In the genomic region with DNA sequence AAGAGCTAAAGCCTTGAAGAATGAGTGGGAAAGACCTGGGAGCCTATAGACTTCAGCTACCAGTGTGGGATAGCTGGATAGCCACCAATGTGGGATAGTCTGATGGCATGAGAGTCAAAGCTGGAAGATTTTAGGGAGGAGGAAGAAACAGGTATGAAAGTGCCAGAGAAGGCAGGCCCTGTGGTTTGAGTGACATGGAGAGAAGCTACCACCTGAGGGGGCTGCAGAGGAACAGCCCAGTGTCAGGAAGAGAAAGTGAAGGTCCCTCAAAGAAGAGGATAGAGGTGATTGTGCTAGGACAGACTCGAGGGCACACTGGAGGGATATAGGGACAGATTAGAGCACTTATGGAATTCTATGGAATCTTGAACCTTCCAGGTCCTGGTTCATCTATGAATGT, we compare ENCODE assay signal across 20 cellular contexts. TPM values are rescaled to one million over a fixed set of nuclear protein-coding genes. Genes with fewer than 3 reads are reported as not detected.
"Had no signal": no experiment of that assay in that cellular context is flagged by ENCODE, and none has a peak within 500 bp of the region (broad histone marks: within the 10 kb centered on the region; RNA-seq: fewer than 3 reads in every experiment).

No MANE protein-coding gene starts in this region.

- H3K4me1 Mint-ChIP-seq: activated CD4-positive, alpha-beta T cell treated with anti-CD3 and anti-CD28 coated beads for 36 hours; activated naive CD8-positive, alpha-beta T cell treated with anti-CD3 and anti-CD28 coated beads, Interleukin-2, amount 10 ng/mL, durations not matched to agents 7 days and 5 days; memory B cell had no signal

- ATAC-seq: activated CD4-positive, alpha-beta T cell treated with anti-CD3 and anti-CD28 coated beads for 36 hours; activated CD8-positive, alpha-beta T cell treated with anti-CD3 and anti-CD28 coated beads for 36 hours; stimulated activated naive CD8-positive, alpha-beta T cell treated with anti-CD3 and anti-CD28 coated beads, Interleukin-15, Interleukin-2, amounts not matched to agents 100 U/mL and 50 U/mL, for 24 hours had no signal

- H3K36me3 Mint-ChIP-seq: activated naive CD8-positive, alpha-beta T cell treated with anti-CD3 and anti-CD28 coated beads, Interleukin-2, amount 10 ng/mL, durations not matched to agents 7 days and 5 days; memory B cell; type B pancreatic cell had no signal

- H3K4me3 ChIP-seq: esophagus squamous epithelium, left ventricle myocardium inferior, suprapubic skin had no signal

- H3K27ac Mint-ChIP-seq: activated CD4-positive, alpha-beta T cell treated with anti-CD3 and anti-CD28 coated beads for 36 hours; activated CD8-positive, alpha-beta T cell treated with anti-CD3 and anti-CD28 coated beads for 36 hours; activated naive CD8-positive, alpha-beta T cell treated with anti-CD3 and anti-CD28 coated beads, Interleukin-2, amount 10 ng/mL, durations not matched to agents 7 days and 5 days; memory B cell; type B pancreatic cell had no signal

- H3K36me3 ChIP-seq: esophagus squamous epithelium, left ventricle myocardium inferior, suprapubic skin had no signal

- H3K9me3 Mint-ChIP-seq: activated CD8-positive, alpha-beta T cell treated with anti-CD3 and anti-CD28 coated beads for 36 hours; activated naive CD8-positive, alpha-beta T cell treated with anti-CD3 and anti-CD28 coated beads, Interleukin-2, amount 10 ng/mL, durations not matched to agents 7 days and 5 days; memory B cell; type B pancreatic cell had no signal

- H3K9me3 ChIP-seq: esophagus squamous epithelium, left ventricle myocardium inferior, suprapubic skin had no signal

- H3K4me3 Mint-ChIP-seq: activated CD4-positive, alpha-beta T cell treated with anti-CD3 and anti-CD28 coated beads for 36 hours; activated CD8-positive, alpha-beta T cell treated with anti-CD3 and anti-CD28 coated beads for 36 hours; activated naive CD8-positive, alpha-beta T cell treated with anti-CD3 and anti-CD28 coated beads, Interleukin-2, amount 10 ng/mL, durations not matched to agents 7 days and 5 days; memory B cell; type B pancreatic cell had no signal

- H3K4me1 ChIP-seq: esophagus squamous epithelium, left ventricle myocardium inferior, suprapubic skin had no signal

- H3K27ac ChIP-seq: esophagus squamous epithelium, left ventricle myocardium inferior, suprapubic skin, VCaP had no signal

- DNase-seq: activated CD4-positive, alpha-beta T cell treated with anti-CD3 and anti-CD28 coated beads for 36 hours; activated CD8-positive, alpha-beta memory T cell treated with anti-CD3 and anti-CD28 coated beads, Interleukin-2, amount 50 U/mL, for 48 hours; activated CD8-positive, alpha-beta T cell treated with anti-CD3 and anti-CD28 coated beads for 36 hours; activated naive CD8-positive, alpha-beta T cell treated with anti-CD3 and anti-CD28 coated beads, Interleukin-2, amount 10 ng/mL, durations not matched to agents 7 days and 5 days; anterior cingulate cortex; esophagus squamous epithelium; foreskin fibroblast; head of caudate nucleus; left ventricle myocardium inferior; stimulated activated CD4-positive, alpha-beta T cell treated with anti-CD3 and anti-CD28 coated beads, Interleukin-4, amount 100 ng/mL, for 1 hour; stimulated activated CD8-positive, alpha-beta memory T cell treated with anti-CD3 and anti-CD28 coated beads, Interleukin-4, amount 100 ng/mL, for 48 hours; stimulated activated naive CD8-positive, alpha-beta T cell treated with anti-CD3 and anti-CD28 coated beads, Interleukin-15, Interleukin-2, amounts not matched to agents 100 U/mL and 50 U/mL, for 24 hours had no signal

RNA-seq across cellular contexts. Expression of a gene that starts 23.1 kb away (rescaled TPM):
- total RNA-seq: activated CD8-positive, alpha-beta T cell treated with anti-CD3 and anti-CD28 coated beads for 36 hours; activated naive CD8-positive, alpha-beta T cell treated with anti-CD3 and anti-CD28 coated beads, Interleukin-2, amount 10 ng/mL, durations not matched to agents 7 days and 5 days; bronchial epithelial cell; chondrocyte; dermis microvascular lymphatic vessel endothelial cell; left ventricle myocardium inferior; osteocyte had no signal
